Comparison of ENCODE assay signal across 25 cellular contexts in genomic region chr12:23887055-23887835, GRCh38.
DNase-seq lines count a peak whose midpoint lies in the region; ATAC-seq, FAIRE-seq and TF ChIP-seq lines count a peak whose summit lies in the region.
"Had no signal": no experiment of that assay in that cellular context is flagged by ENCODE, and none has a peak within 500 bp of the region (broad histone marks: within the 10 kb centered on the region; RNA-seq: fewer than 3 reads in every experiment).

No MANE protein-coding gene starts in this region.

- DNase-seq in A673 (ENCODE audit: low spot score) = peak; percentile 39
- peak; percentile 13 for DNase-seq in NAMALWA (ENCODE audit: low spot score)
- DNase-seq in GM12878 (ENCODE audit: low read depth, low spot score) = no peak
- DNase-seq in fibroblast of pulmonary artery (ENCODE audit: low read depth) = peak; percentile 40
- no peak for DNase-seq in kidney
- DNase-seq in NCI-H526 treated with DMSO at 0.1 percent for 48 hours (lab: John Stamatoyannopoulos, UW) = no peak
- DNase-seq in NCI-H524 (lab: John Stamatoyannopoulos, UW) = no peak
- DNase-seq: activated CD4-positive, alpha-beta T cell treated with anti-CD3 and anti-CD28 coated beads for 1 hour; activated naive CD8-positive, alpha-beta T cell treated with anti-CD3 and anti-CD28 coated beads, Interleukin-2, amount 10 ng/mL, durations not matched to agents 7 days and 5 days; CD4-positive, CD25-positive, alpha-beta regulatory T cell; central memory CD4-positive, alpha-beta T cell; DND-41; heart right ventricle; immature natural killer cell; NCI-H1105 treated with DMSO at 0.1 percent for 48 hours; NCI-H2171; nucleus accumbens; Peyer's patch; stimulated activated CD4-positive, alpha-beta T cell treated with anti-CD3 and anti-CD28 coated beads, Interleukin-15, amount 100 ng/mL, for 24 hours; testis had no signal

- H3K9ac ChIP-seq in GM12878 (ENCODE audit: control insufficient read depth, insufficient read depth, low read length) = no peak overlapping the region
- no peak overlapping the region for H3K9ac ChIP-seq in kidney (ENCODE audit: low read length in 2 of 2)

- TF ChIP-seq CTCF in A673 (conservative IDR thresholded peaks at IDR 0.05; ENCODE audit: low read depth, low read length) = no peak
- TF ChIP-seq CTCF in GM12878 (IDR thresholded peaks at IDR 0.05 in 2 of 3, conservative IDR thresholded peaks at IDR 0.05 in 1 of 3; ENCODE audit: control insufficient read depth in 2 of 3, extremely low read depth in 1 of 3, insufficient read depth in 1 of 3, low read depth in 3 of 3, low read length in 3 of 3) = no peak
- TF ChIP-seq CTCF in fibroblast of pulmonary artery (IDR thresholded peaks at IDR 0.05; ENCODE audit: low read length, missing control alignments) = no peak
- TF ChIP-seq CTCF in kidney (IDR thresholded peaks at IDR 0.05; ENCODE audit: borderline replicate concordance, extremely low read depth, insufficient read depth) = no peak

- intact Hi-C loops in A673 (cut with micrococcal nuclease; ENCODE audit: unreplicated experiment) (no loop called here), GM12878 (cut with micrococcal nuclease; ENCODE audit: unreplicated experiment) (no loop called here), kidney (cut with DNase I) (no loop called here)

- WGBS in GM12878 (ENCODE audit: insufficient coverage, insufficient replicate concordance, low lambda C conversion rate, missing lambda C conversion rate) = 63% methylated on average over 3 of the region's 3 CpGs

- H3K36me3 ChIP-seq in A673 (ENCODE audit: insufficient read depth, low read length, poor library complexity, severe bottlenecking) = no peaks in the 10 kb centered on the region
- no peaks in the 10 kb centered on the region for H3K36me3 ChIP-seq in GM12878 (ENCODE audit: control insufficient read depth in 2 of 2, insufficient read depth in 2 of 2, low read length in 1 of 2)
- H3K36me3 ChIP-seq in kidney (ENCODE audit: control insufficient read depth in 1 of 2, insufficient read depth in 2 of 2, low read length in 2 of 2) = no peaks in the 10 kb centered on the region
- H3K36me3 ChIP-seq: heart right ventricle, Peyer's patch, right atrium auricular region had no signal

- peaks cover 11% of the 10 kb centered on the region for H3K4me1 ChIP-seq in A673 (ENCODE audit: insufficient read depth, low read length, poor library complexity, severe bottlenecking)
- no peaks in the 10 kb centered on the region for H3K4me1 ChIP-seq in GM12878 (ENCODE audit: control insufficient read depth, insufficient read depth, low read length)
- no peaks in the 10 kb centered on the region for H3K4me1 ChIP-seq in kidney (ENCODE audit: control insufficient read depth in 1 of 2, insufficient read depth in 1 of 2, low read depth in 1 of 2, low read length in 2 of 2)
- H3K4me1 ChIP-seq: heart right ventricle, Peyer's patch, right atrium auricular region, testis had no signal

- no peaks in the 10 kb centered on the region for H4K20me1 ChIP-seq in GM12878 (ENCODE audit: control insufficient read depth, insufficient read depth)

- H3K9me3 ChIP-seq in A673 (ENCODE audit: low read depth, low read length, poor library complexity, severe bottlenecking) (no peaks in the 10 kb centered on the region), GM12878 (replicated peaks; ENCODE audit: control insufficient read depth, insufficient read depth, low read length) (no peaks in the 10 kb centered on the region), kidney (ENCODE audit: control insufficient read depth in 1 of 2, low read length in 2 of 2) (no peaks in the 10 kb centered on the region)
- H3K9me3 ChIP-seq: heart right ventricle, Peyer's patch, right atrium auricular region, testis had no signal

- no peak overlapping the region for H3K4me3 ChIP-seq in A673 (ENCODE audit: low read depth, low read length, poor library complexity, severe bottlenecking)
- H3K4me3 ChIP-seq in GM12878 = no peak overlapping the region
- no peak overlapping the region for H3K4me3 ChIP-seq in fibroblast of pulmonary artery (replicated peaks; ENCODE audit: low read depth, low read length)
- H3K4me3 ChIP-seq in kidney (ENCODE audit: low read length in 2 of 2) = no peak overlapping the region
- H3K4me3 ChIP-seq: heart right ventricle, lung, Peyer's patch, right atrium auricular region, testis had no signal

- POLR2A ChIA-PET in A673 (lab: Charles Lee; ENCODE audit: low non-redundant PET) (no interaction called here), GM12878 (lab: Charles Lee) (no interaction called here)

- in situ Hi-C loops in GM12878 (cut with MboI) = no loop called here

- no peak for TF ChIP-seq EP300 in GM12878 (IDR thresholded peaks at IDR 0.05; ENCODE audit: borderline replicate concordance in 1 of 2, control insufficient read depth in 1 of 2, low read depth in 2 of 2, low read length in 2 of 2)

- no peak overlapping the region for H2AFZ ChIP-seq in GM12878 (ENCODE audit: control insufficient read depth, low read depth, low read length)

- RAD21 ChIA-PET in GM12878 (lab: Charles Lee; ENCODE audit: unreplicated experiment) = no interaction called here

- CTCF ChIA-PET in A673 (lab: Charles Lee) (no interaction called here), GM12878 (lab: Yijun Ruan, JAX) (no interaction called here)

- SMC1A ChIA-PET in GM12878 (lab: Charles Lee; ENCODE audit: uncharacterized antibody, unreplicated experiment) = interaction anchor here (1.0 kb wide), 1 partner anchor 27 kb away, joined by 4 read pairs; no protein-coding TSS in a partner anchor

- H3K27me3 ChIP-seq in A673 (replicated peaks; ENCODE audit: insufficient read depth, low read depth, low read length, poor library complexity) (no peaks in the 10 kb centered on the region), GM12878 (replicated peaks in 1 of 2; ENCODE audit: control insufficient read depth in 2 of 2, insufficient read depth in 2 of 2, low read length in 1 of 2) (no peaks in the 10 kb centered on the region)
- H3K27me3 ChIP-seq: heart right ventricle, Peyer's patch, right atrium auricular region, testis had no signal

- TF ChIP-seq POLR2A in GM12878 (IDR thresholded peaks at IDR 0.05; ENCODE audit: low read depth, low read length) = no peak

- peak; percentile 64 for ATAC-seq in GM12878
- no peak for ATAC-seq in GM21576 (IDR thresholded peaks at IDR 0.05; ENCODE audit: unreplicated experiment)
- ATAC-seq: activated T-helper 17 cell treated with anti-CD3 and anti-CD28 coated beads, Interleukin-2, amount 50 U/mL, for 72 hours; heart right ventricle; SK-N-SH treated with all-trans-retinoic acid at 6 μM for 48 hours had no signal

- no peak overlapping the region for H3K4me2 ChIP-seq in GM12878 (ENCODE audit: control insufficient read depth, insufficient read depth)

- no peak overlapping the region for H3K27ac ChIP-seq in A673 (ENCODE audit: low read depth, low read length, poor library complexity, severe bottlenecking)
- no peak overlapping the region for H3K27ac ChIP-seq in GM12878 (ENCODE audit: control insufficient read depth, insufficient read depth)
- no peak overlapping the region for H3K27ac ChIP-seq in kidney (ENCODE audit: low read depth in 2 of 2, low read length in 2 of 2)
- H3K27ac ChIP-seq: heart right ventricle, Peyer's patch, right atrium auricular region, testis had no signal

- no peaks in the 10 kb centered on the region for H3K79me2 ChIP-seq in GM12878 (ENCODE audit: control insufficient read depth, insufficient read depth, low read length)

- BruUV-seq in A673 (replicated peaks; lab: Mats Ljungman, UMichigan) (no TSS peak), GM12878 (replicated peaks; lab: Mats Ljungman, UMichigan) (no TSS peak)

- TF ChIP-seq RAD21 in GM12878 (IDR thresholded peaks at IDR 0.05; ENCODE audit: insufficient read depth, low read depth, low read length) = no peak

- FAIRE-seq in GM12878 (lab: Jason Lieb, UNC) (no peak), kidney (lab: Jason Lieb, UNC) (no peak)

TF ChIP-seq in GM12878, 131 proteins besides CTCF, POLR2A, EP300 and RAD21 (continues in another document):
- no peak for TF ChIP-seq MAX (IDR thresholded peaks at IDR 0.05; ENCODE audit: low read depth, low read length)
- no peak for TF ChIP-seq CREB1 (IDR thresholded peaks at IDR 0.05; ENCODE audit: low read depth)
- no peak for TF ChIP-seq HDAC6 (IDR thresholded peaks at IDR 0.05; ENCODE audit: unreplicated experiment)
- TF ChIP-seq, protein P1, sequence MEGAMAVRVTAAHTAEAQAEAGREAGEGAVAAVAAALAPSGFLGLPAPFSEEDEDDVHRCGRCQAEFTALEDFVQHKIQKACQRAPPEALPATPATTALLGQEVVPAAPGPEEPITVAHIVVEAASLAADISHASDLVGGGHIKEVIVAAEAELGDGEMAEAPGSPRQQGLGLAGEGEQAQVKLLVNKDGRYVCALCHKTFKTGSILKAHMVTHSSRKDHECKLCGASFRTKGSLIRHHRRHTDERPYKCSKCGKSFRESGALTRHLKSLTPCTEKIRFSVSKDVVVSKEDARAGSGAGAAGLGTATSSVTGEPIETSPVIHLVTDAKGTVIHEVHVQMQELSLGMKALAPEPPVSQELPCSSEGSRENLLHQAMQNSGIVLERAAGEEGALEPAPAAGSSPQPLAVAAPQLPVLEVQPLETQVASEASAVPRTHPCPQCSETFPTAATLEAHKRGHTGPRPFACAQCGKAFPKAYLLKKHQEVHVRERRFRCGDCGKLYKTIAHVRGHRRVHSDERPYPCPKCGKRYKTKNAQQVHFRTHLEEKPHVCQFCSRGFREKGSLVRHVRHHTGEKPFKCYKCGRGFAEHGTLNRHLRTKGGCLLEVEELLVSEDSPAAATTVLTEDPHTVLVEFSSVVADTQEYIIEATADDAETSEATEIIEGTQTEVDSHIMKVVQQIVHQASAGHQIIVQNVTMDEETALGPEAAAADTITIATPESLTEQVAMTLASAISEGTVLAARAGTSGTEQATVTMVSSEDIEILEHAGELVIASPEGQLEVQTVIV (IDR thresholded peaks at IDR 0.05; ENCODE audit: borderline replicate concordance, partially characterized antibody) = no peak
- no peak for TF ChIP-seq KLF5 (IDR thresholded peaks at IDR 0.05; ENCODE audit: partially characterized antibody)
- no peak for TF ChIP-seq ESRRA (IDR thresholded peaks at IDR 0.05; ENCODE audit: low read length)
- no peak for TF ChIP-seq NFYA (IDR thresholded peaks at IDR 0.05; ENCODE audit: borderline replicate concordance, low read depth, low read length)
- no peak for TF ChIP-seq ZNF274 (IDR thresholded peaks at IDR 0.05; ENCODE audit: insufficient read depth, insufficient read length)

Comparison
In these comparisons a context has a peak if more than half of its experiments do, and no peak if none do; other contexts are left out.
1. DNase-seq: peak in A673 (single experiment), NAMALWA (single experiment) and fibroblast of pulmonary artery (single experiment); none in GM12878 (single experiment), kidney (single experiment), NCI-H526 treated with DMSO at 0.1 percent for 48 hours (single experiment) and NCI-H524 (0 of 2).